19 cellular contexts compared by ENCODE assay signal in the genomic region with DNA sequence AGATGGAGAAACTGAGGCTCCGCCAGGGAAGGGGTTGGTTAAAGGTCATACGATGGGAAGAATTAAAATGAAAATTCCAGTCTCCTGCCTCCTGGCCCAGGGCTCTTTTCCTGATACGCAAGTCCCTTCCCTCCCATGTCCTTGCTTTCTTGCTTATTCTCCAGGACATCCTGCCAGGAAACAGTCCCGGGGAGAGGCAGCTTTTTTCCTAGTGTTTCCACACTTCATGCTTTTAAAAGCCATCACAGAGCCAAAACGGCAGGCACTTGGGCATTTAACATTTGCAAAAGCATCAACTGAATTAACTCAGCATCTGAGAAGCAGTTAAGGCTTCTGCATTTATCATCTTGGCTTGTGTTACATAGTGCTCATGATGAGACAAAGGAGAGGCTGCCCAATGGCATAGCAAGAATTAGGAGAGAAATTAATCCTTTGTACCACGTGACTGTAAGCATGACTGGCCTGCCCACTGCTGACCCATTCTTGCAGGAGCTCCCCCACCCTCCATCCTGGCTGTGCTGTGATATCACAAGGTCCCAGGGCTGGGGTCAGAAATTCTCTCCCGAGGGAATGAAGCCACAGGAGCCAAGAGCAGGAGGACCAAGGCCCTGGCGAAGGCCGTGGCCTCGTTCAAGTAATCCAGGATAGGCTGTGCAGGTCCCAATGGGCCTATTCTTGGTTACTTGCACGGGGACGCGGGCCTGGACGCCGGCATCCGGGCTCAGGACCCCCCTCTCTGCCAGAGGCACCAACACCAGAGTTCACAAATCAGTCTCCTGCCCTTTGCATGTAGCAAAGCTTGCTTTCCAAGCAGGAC. TPM values are rescaled to one million over a fixed set of nuclear protein-coding genes. Genes with fewer than 3 reads are reported as not detected.
A peak's percentile ranks its signal among the peaks of the same experiment; 100 is the strongest.
DNase-seq lines count a peak whose midpoint lies in the region; ATAC-seq lines count a peak whose summit lies in the region.
"Had no signal": no experiment of that assay in that cellular context is flagged by ENCODE, and none has a peak within 500 bp of the region (broad histone marks: within the 10 kb centered on the region; RNA-seq: fewer than 3 reads in every experiment).

No MANE protein-coding gene starts in this region.

- no peak overlapping the region for H3K4me2 ChIP-seq in neuronal stem cell (ENCODE audit: insufficient read depth, low read length, poor library complexity, severe bottlenecking)

- no peaks in the 10 kb centered on the region for H3K79me1 ChIP-seq in neuronal stem cell (ENCODE audit: low read depth, low read length)

- no peak overlapping the region for H2BK120ac ChIP-seq in neuronal stem cell (ENCODE audit: low read depth, low read length)

- H3K14ac ChIP-seq in neuronal stem cell (ENCODE audit: low read length): peak overlapping the region; percentile 15

- no peak overlapping the region for H4K8ac ChIP-seq in neuronal stem cell (ENCODE audit: low read depth, low read length)

- no peak overlapping the region for H2BK15ac ChIP-seq in neuronal stem cell (ENCODE audit: low read length)

- peak; percentile 40 for DNase-seq in activated CD8-positive, alpha-beta memory T cell treated with anti-CD3 and anti-CD28 coated beads, Interleukin-2, amount 50 U/mL, for 48 hours
- DNase-seq in activated CD8-positive, alpha-beta memory T cell treated with anti-CD3 and anti-CD28 coated beads for 24 hours: no peak
- DNase-seq in left cardiac atrium (no peak), neuronal stem cell (ENCODE audit: low spot score) (no peak), aorta (no peak), NCI-H128 (lab: John Stamatoyannopoulos, UW; ENCODE audit: unreplicated experiment) (no peak), pons (ENCODE audit: low spot score) (no peak), NCI-H1105 treated with DMSO at 0.1 percent for 48 hours (lab: John Stamatoyannopoulos, UW) (no peak)
- DNase-seq: adrenal gland; central memory CD4-positive, alpha-beta T cell; effector memory CD8-positive, alpha-beta T cell; hippocampal formation; islet precursor cell; NCI-H1092 treated with DMSO at 0.1 percent for 48 hours; NCI-H524 treated with DMSO at 0.1 percent for 48 hours; SIG-M5; stimulated activated CD4-positive, alpha-beta T cell treated with anti-CD3 and anti-CD28 coated beads, Interleukin-2, amount 100 ng/mL, for 48 hours had no signal

- no peak overlapping the region for H2AK5ac ChIP-seq in neuronal stem cell (ENCODE audit: low read depth, low read length)

- H3K27me3 ChIP-seq in neuronal stem cell (ENCODE audit: control insufficient read depth in 3 of 3, insufficient read depth in 3 of 3, low read depth in 1 of 3, low read length in 3 of 3) (no peaks in the 10 kb centered on the region), aorta (ENCODE audit: control insufficient read depth in 1 of 2, insufficient read depth in 2 of 2, low read length in 1 of 2) (no peaks in the 10 kb centered on the region)
- H3K27me3 ChIP-seq: adrenal gland had no signal

- H3K23ac ChIP-seq in neuronal stem cell (ENCODE audit: low read depth, low read length, poor library complexity): no peak overlapping the region

- no peak overlapping the region for H3K18ac ChIP-seq in neuronal stem cell (ENCODE audit: low read length)

- no peaks in the 10 kb centered on the region for H3K4me1 ChIP-seq in neuronal stem cell (ENCODE audit: control insufficient read depth in 2 of 2, insufficient read depth in 1 of 2, low read depth in 1 of 2, low read length in 2 of 2)
- no peaks in the 10 kb centered on the region for H3K4me1 ChIP-seq in aorta (ENCODE audit: control insufficient read depth in 1 of 2, insufficient read depth in 2 of 2, low read length in 2 of 2)
- H3K4me1 ChIP-seq: adrenal gland, HAP-1 had no signal

- H3K36me3 ChIP-seq in neuronal stem cell (replicated peaks in 1 of 2; ENCODE audit: control insufficient read depth in 2 of 2, insufficient read depth in 2 of 2, low read length in 2 of 2) (peaks cover 9 to 31% of the 10 kb centered on the region in 2 donors), aorta (ENCODE audit: control insufficient read depth in 1 of 2, insufficient read depth in 2 of 2, low read length in 1 of 2) (peaks cover 0 to 2% of the 10 kb centered on the region in 2 donors)
- H3K36me3 ChIP-seq: adrenal gland, HAP-1 had no signal

- H3K4me3 ChIP-seq in neuronal stem cell (ENCODE audit: low read length in 2 of 2): no peak overlapping the region
- H3K4me3 ChIP-seq in aorta (ENCODE audit: low read length in 2 of 2): no peak overlapping the region
- H3K4me3 ChIP-seq: adrenal gland, HAP-1 had no signal

- H2BK12ac ChIP-seq in neuronal stem cell (ENCODE audit: low read length): no peak overlapping the region

- H3K9ac ChIP-seq in neuronal stem cell (ENCODE audit: low read depth, low read length, poor library complexity): peak overlapping the region; percentile 15

- H3K4ac ChIP-seq in neuronal stem cell (ENCODE audit: low read length): no peak overlapping the region

- no peaks in the 10 kb centered on the region for H3K9me3 ChIP-seq in neuronal stem cell (replicated peaks in 1 of 2; ENCODE audit: control insufficient read depth in 2 of 2, insufficient read depth in 1 of 2, low read depth in 1 of 2, low read length in 2 of 2)
- no peaks in the 10 kb centered on the region for H3K9me3 ChIP-seq in aorta (ENCODE audit: control insufficient read depth, low read length)
- H3K9me3 ChIP-seq: adrenal gland, HAP-1 had no signal

- ATAC-seq in left cardiac atrium (peak; percentile 11 to 55), aorta (ENCODE audit: low FRiP score) (peak; percentile 29)
- ATAC-seq: effector memory CD8-positive, alpha-beta T cell had no signal

- intact Hi-C loops in left cardiac atrium (cut with DNase I) (no loop called here), aorta (cut with DNase I) (no loop called here)

- H3K27ac ChIP-seq in neuronal stem cell (replicated peaks; ENCODE audit: low read length) (no peak overlapping the region), aorta (ENCODE audit: low read depth in 1 of 2, low read length in 2 of 2) (no peak overlapping the region)
- H3K27ac ChIP-seq: 22Rv1, adrenal gland had no signal

- no peak overlapping the region for H2AFZ ChIP-seq in neuronal stem cell (ENCODE audit: low read length)

- WGBS in neuronal stem cell (ENCODE audit: extremely low coverage in 2 of 2, insufficient read length in 2 of 2, insufficient replicate concordance in 1 of 2), 2 donors: no CpG with 5 or more reads among the region's 16 CpGs
- 76 to 77% methylated on average over 16 of the region's 16 CpGs for WGBS in aorta, 2 donors

- H4K91ac ChIP-seq in neuronal stem cell (ENCODE audit: low read depth, low read length, poor library complexity): no peak overlapping the region

- no peak overlapping the region for H2BK5ac ChIP-seq in neuronal stem cell (ENCODE audit: low read length)

RNA-seq across cellular contexts. Expression of gene VILL, which starts 21.6 kb away (rescaled TPM):
- total RNA-seq in left cardiac atrium (1 to 10 TPM; 6.1 to 6.2 TPM), aorta (10 to 100 TPM in 1 of 2 donors, 1 to 10 TPM in 1; 3.9 to 10.9 TPM)
- polyA plus RNA-seq in neuronal stem cell (2013, experiment 1 of 2): 2.0 TPM
- polyA plus RNA-seq in neuronal stem cell (2013, experiment 2 of 2): 1.7 TPM
- 10 to 100 TPM; 15.4 to 37.1 TPM for polyA plus RNA-seq in aorta
